ENCODE assay signal across 1 cellular context in the genomic region with DNA sequence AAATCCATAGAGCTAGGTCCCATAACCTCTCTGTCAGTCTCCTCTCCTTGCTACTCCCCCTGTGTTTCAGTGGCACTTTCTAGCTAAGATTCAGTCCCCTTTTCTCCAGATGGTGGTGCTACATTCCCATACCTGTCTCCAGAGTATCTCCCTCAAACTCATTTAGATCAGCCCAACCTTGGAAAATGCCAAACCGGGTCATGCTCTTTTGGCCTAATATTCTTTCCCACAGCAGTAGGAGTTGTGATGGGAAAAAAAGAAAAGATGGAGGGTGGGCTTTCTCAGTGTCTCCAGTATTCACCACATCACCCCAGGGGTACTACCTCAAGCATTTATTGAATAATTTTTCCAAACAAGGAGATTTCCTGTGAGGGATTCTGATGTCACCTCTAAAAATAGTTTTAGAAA.
TF ChIP-seq lines count a peak whose summit lies in the region.

No MANE protein-coding gene starts in this region.

TF ChIP-seq in HepG2, 621 proteins besides CTCF, POLR2A, EP300 and RAD21 (continued from another document and continues in another):
- no peak for TF ChIP-seq ZNF549 (CRISPR knock-in tag; IDR thresholded peaks at IDR 0.05)
- no peak for TF ChIP-seq KLF13 (CRISPR knock-in tag; IDR thresholded peaks at IDR 0.05)
- no peak for TF ChIP-seq ZSCAN22 (CRISPR knock-in tag; IDR thresholded peaks at IDR 0.05)
- TF ChIP-seq, protein P1, sequence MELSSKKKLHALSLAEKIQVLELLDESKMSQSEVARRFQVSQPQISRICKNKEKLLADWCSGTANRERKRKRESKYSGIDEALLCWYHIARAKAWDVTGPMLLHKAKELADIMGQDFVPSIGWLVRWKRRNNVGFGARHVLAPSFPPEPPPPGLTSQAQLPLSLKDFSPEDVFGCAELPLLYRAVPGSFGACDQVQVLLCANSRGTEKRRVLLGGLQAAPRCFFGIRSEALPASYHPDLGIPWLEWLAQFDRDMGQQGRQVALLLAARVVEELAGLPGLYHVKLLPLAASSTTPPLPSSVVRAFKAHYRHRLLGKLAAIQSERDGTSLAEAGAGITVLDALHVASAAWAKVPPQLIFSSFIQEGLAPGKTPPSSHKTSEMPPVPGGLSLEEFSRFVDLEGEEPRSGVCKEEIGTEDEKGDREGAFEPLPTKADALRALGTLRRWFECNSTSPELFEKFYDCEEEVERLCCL (CRISPR knock-in tag; IDR thresholded peaks at IDR 0.05; ENCODE audit: borderline replicate concordance) = no peak
- peak; percentile 54 for TF ChIP-seq MED1 (CRISPR knock-in tag; IDR thresholded peaks at IDR 0.05)
- TF ChIP-seq ZNF790 (CRISPR knock-in tag; IDR thresholded peaks at IDR 0.05; ENCODE audit: borderline replicate concordance) = no peak
- no peak for TF ChIP-seq ZBTB8A (CRISPR knock-in tag; IDR thresholded peaks at IDR 0.05; ENCODE audit: borderline replicate concordance, low read depth)
- TF ChIP-seq ZBTB46 (CRISPR knock-in tag; IDR thresholded peaks at IDR 0.05; ENCODE audit: borderline replicate concordance) = no peak
- no peak for TF ChIP-seq SOX5 (CRISPR knock-in tag; IDR thresholded peaks at IDR 0.05; ENCODE audit: borderline replicate concordance)
- TF ChIP-seq TFAP4 (IDR thresholded peaks at IDR 0.05; ENCODE audit: borderline replicate concordance, low read depth) = no peak
- TF ChIP-seq PAF1 (CRISPR knock-in tag; IDR thresholded peaks at IDR 0.05) = no peak
- TF ChIP-seq SMC3 (IDR thresholded peaks at IDR 0.05; ENCODE audit: low read length) = peak; percentile 94
- TF ChIP-seq FUBP1 (CRISPR knock-in tag; IDR thresholded peaks at IDR 0.05; ENCODE audit: borderline replicate concordance) = no peak
- no peak for TF ChIP-seq ZNF687 (CRISPR knock-in tag; IDR thresholded peaks at IDR 0.05)
- no peak for TF ChIP-seq ZNF335 (CRISPR knock-in tag; IDR thresholded peaks at IDR 0.05)
- no peak for TF ChIP-seq ZFX (CRISPR knock-in tag; IDR thresholded peaks at IDR 0.05; ENCODE audit: low read depth)
- TF ChIP-seq CHD2 (IDR thresholded peaks at IDR 0.05; ENCODE audit: low read depth, low read length) = no peak
- no peak for TF ChIP-seq ZNF891 (CRISPR knock-in tag; IDR thresholded peaks at IDR 0.05)
- peak; percentile 89 for TF ChIP-seq PRDM10 (CRISPR knock-in tag; IDR thresholded peaks at IDR 0.05; ENCODE audit: low read depth)
- TF ChIP-seq SRY (CRISPR knock-in tag; IDR thresholded peaks at IDR 0.05) = no peak
- no peak for TF ChIP-seq ZFY (CRISPR knock-in tag; IDR thresholded peaks at IDR 0.05)
- TF ChIP-seq ZNF331 (CRISPR knock-in tag; IDR thresholded peaks at IDR 0.05) = peak; percentile 21; the same call in 1 of the 2 replicates
- no peak for TF ChIP-seq AKAP8 (CRISPR knock-in tag; IDR thresholded peaks at IDR 0.05)
- TF ChIP-seq ZNF569 (CRISPR knock-in tag; IDR thresholded peaks at IDR 0.05; ENCODE audit: borderline replicate concordance) = no peak
- TF ChIP-seq, protein P2, sequence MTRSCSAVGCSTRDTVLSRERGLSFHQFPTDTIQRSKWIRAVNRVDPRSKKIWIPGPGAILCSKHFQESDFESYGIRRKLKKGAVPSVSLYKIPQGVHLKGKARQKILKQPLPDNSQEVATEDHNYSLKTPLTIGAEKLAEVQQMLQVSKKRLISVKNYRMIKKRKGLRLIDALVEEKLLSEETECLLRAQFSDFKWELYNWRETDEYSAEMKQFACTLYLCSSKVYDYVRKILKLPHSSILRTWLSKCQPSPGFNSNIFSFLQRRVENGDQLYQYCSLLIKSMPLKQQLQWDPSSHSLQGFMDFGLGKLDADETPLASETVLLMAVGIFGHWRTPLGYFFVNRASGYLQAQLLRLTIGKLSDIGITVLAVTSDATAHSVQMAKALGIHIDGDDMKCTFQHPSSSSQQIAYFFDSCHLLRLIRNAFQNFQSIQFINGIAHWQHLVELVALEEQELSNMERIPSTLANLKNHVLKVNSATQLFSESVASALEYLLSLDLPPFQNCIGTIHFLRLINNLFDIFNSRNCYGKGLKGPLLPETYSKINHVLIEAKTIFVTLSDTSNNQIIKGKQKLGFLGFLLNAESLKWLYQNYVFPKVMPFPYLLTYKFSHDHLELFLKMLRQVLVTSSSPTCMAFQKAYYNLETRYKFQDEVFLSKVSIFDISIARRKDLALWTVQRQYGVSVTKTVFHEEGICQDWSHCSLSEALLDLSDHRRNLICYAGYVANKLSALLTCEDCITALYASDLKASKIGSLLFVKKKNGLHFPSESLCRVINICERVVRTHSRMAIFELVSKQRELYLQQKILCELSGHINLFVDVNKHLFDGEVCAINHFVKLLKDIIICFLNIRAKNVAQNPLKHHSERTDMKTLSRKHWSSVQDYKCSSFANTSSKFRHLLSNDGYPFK (CRISPR knock-in tag; IDR thresholded peaks at IDR 0.05; ENCODE audit: borderline replicate concordance) = no peak
- no peak for TF ChIP-seq ZFP90 (CRISPR knock-in tag; IDR thresholded peaks at IDR 0.05; ENCODE audit: borderline replicate concordance)
- TF ChIP-seq NR2F6 (IDR thresholded peaks at IDR 0.05) = no peak
- TF ChIP-seq NR2F6 (CRISPR knock-in tag; IDR thresholded peaks at IDR 0.05) = peak; percentile 30; the same call in 1 of the 2 replicates
- 0 out of 2 replicates have a peak, but pooled peaks have one; percentile 23 for TF ChIP-seq RARA (CRISPR knock-in tag; IDR thresholded peaks at IDR 0.05)
- no peak for TF ChIP-seq ZNF772 (CRISPR knock-in tag; IDR thresholded peaks at IDR 0.05)
- TF ChIP-seq ZNF720 (CRISPR knock-in tag; IDR thresholded peaks at IDR 0.05) = no peak
- peak in 1 of 2 experiments; percentile 20; a peak in 1 of 4 replicates for TF ChIP-seq KLF16 (CRISPR knock-in tag; IDR thresholded peaks at IDR 0.05)
